In genomic region chr13:30429721-30430694, GRCh38 we compare ENCODE assay signal across 8 cellular contexts. TPM values are rescaled to one million over a fixed set of nuclear protein-coding genes. Genes with fewer than 3 reads are reported as not detected.
DNase-seq lines count a peak whose midpoint lies in the region; ATAC-seq and TF ChIP-seq lines count a peak whose summit lies in the region.

No MANE protein-coding gene starts in this region.

- H4K8ac ChIP-seq in mesenchymal stem cell (ENCODE audit: low read length), result no peak overlapping the region

- H3K23ac ChIP-seq in mesenchymal stem cell (ENCODE audit: low read length in 2 of 2), result no peak overlapping the region

- peak overlapping the region in 1 of 2 experiments; percentile 48 for H3K18ac ChIP-seq in mesenchymal stem cell (ENCODE audit: low read depth in 1 of 2, low read length in 2 of 2)

- no peaks in the 10 kb centered on the region for H3K27me3 ChIP-seq in CD4-positive, alpha-beta T cell (ENCODE audit: control insufficient read depth, insufficient read depth, low read length)
- no peaks in the 10 kb centered on the region for H3K27me3 ChIP-seq in mesenchymal stem cell (ENCODE audit: control insufficient read depth in 1 of 2, insufficient read depth in 1 of 2, low read length in 2 of 2)

- no peaks in the 10 kb centered on the region for H3K36me3 Mint-ChIP-seq in CD4-positive, alpha-beta T cell (ENCODE audit: low read depth)
- H3K36me3 Mint-ChIP-seq in activated T-helper 2 cell treated with anti-CD3 and anti-CD28 coated beads, Interferon-gamma antibody, Interleukin-2, Interleukin-4, amounts not matched to agents 10 μg/mL and 5 μg/mL and 100 μg/mL, durations not matched to agents 14 hours and 24 hours and 36 hours (ENCODE audit: low read depth), result no peaks in the 10 kb centered on the region

- H3K4me1 ChIP-seq in mesenchymal stem cell (ENCODE audit: control insufficient read depth, insufficient read depth, low read depth, low read length), result peaks cover 7% of the 10 kb centered on the region

- H3K27ac ChIP-seq in CD4-positive, alpha-beta T cell (ENCODE audit: low read depth, low read length), result no peak overlapping the region
- H3K27ac ChIP-seq in mesenchymal stem cell (ENCODE audit: low read length, poor library complexity, severe bottlenecking), result peak overlapping the region; percentile 87

- CTCF ChIA-PET in CD4-positive, alpha-beta T cell (lab: Charles Lee), result interaction anchor here (1.4 kb wide), 1 partner anchor 59 kb away, joined by 3 read pairs; no protein-coding TSS in a partner anchor

- H3K36me3 ChIP-seq in mesenchymal stem cell (ENCODE audit: control insufficient read depth in 1 of 2, insufficient read depth in 2 of 2, low read depth in 1 of 2, low read length in 2 of 2), result no peaks in the 10 kb centered on the region

- H4K91ac ChIP-seq in mesenchymal stem cell (ENCODE audit: low read length), result no peak overlapping the region

- peaks cover 8% of the 10 kb centered on the region for H3K4me1 Mint-ChIP-seq in CD4-positive, alpha-beta T cell (ENCODE audit: low read depth)
- H3K4me1 Mint-ChIP-seq in activated T-helper 2 cell treated with anti-CD3 and anti-CD28 coated beads, Interferon-gamma antibody, Interleukin-2, Interleukin-4, amounts not matched to agents 10 μg/mL and 5 μg/mL and 100 μg/mL, durations not matched to agents 14 hours and 24 hours and 36 hours (ENCODE audit: low read depth), result peaks cover 28% of the 10 kb centered on the region

- 13% methylated on average over 3 of the region's 6 CpGs for WGBS in mesenchymal stem cell

- no peaks in the 10 kb centered on the region for H3K9me3 Mint-ChIP-seq in CD4-positive, alpha-beta T cell
- H3K9me3 Mint-ChIP-seq in activated T-helper 2 cell treated with anti-CD3 and anti-CD28 coated beads, Interferon-gamma antibody, Interleukin-2, Interleukin-4, amounts not matched to agents 10 μg/mL and 5 μg/mL and 100 μg/mL, durations not matched to agents 14 hours and 24 hours and 36 hours, result no peaks in the 10 kb centered on the region

- peak overlapping the region in 1 of 2 experiments; percentile 26 for H3K4me3 ChIP-seq in mesenchymal stem cell (ENCODE audit: insufficient read depth in 1 of 2, low read depth in 1 of 2, low read length in 2 of 2)

- H2AK5ac ChIP-seq in mesenchymal stem cell (ENCODE audit: low read length, severe bottlenecking), result peak overlapping the region; percentile 87

- no peak overlapping the region for H3K14ac ChIP-seq in mesenchymal stem cell (ENCODE audit: low read length in 2 of 2)

- no peak for DNase-seq in CD4-positive, alpha-beta T cell
- no peak for DNase-seq in activated T-helper 2 cell treated with anti-CD3 and anti-CD28 coated beads, Interferon-gamma antibody, Interleukin-2, Interleukin-4, amounts not matched to agents 10 μg/mL and 5 μg/mL and 100 μg/mL, durations not matched to agents 14 hours and 24 hours and 36 hours (ENCODE audit: low spot score)
- DNase-seq in mesenchymal stem cell (peak; percentile 91), NCI-H748 (lab: John Stamatoyannopoulos, UW; ENCODE audit: unreplicated experiment) (no peak), putamen (ENCODE audit: low spot score) (no peak), iPS-NIHi7 (ENCODE audit: extremely low spot score) (no peak)

- no peak overlapping the region for H3K27ac Mint-ChIP-seq in CD4-positive, alpha-beta T cell
- H3K27ac Mint-ChIP-seq in activated T-helper 2 cell treated with anti-CD3 and anti-CD28 coated beads, Interferon-gamma antibody, Interleukin-2, Interleukin-4, amounts not matched to agents 10 μg/mL and 5 μg/mL and 100 μg/mL, durations not matched to agents 14 hours and 24 hours and 36 hours, result peak overlapping the region; percentile 89

- peak overlapping the region; percentile 37 for H2BK120ac ChIP-seq in mesenchymal stem cell (ENCODE audit: low read depth, low read length)

- H2BK12ac ChIP-seq in mesenchymal stem cell (ENCODE audit: low read length in 2 of 2), result no peak overlapping the region

- no peak overlapping the region for H2BK5ac ChIP-seq in mesenchymal stem cell (ENCODE audit: low read depth, low read length, poor library complexity, severe bottlenecking)

- POLR2A ChIA-PET in CD4-positive, alpha-beta T cell (lab: Charles Lee), result interaction anchor here (0.8 to 1.3 kb wide), 3 partner anchors 8 to 36 kb away, joined by 3 to 4 read pairs (median 3); partner anchors contain the start of genes HMGB1 and UBE2L5

- intact Hi-C loops in CD4-positive, alpha-beta T cell (cut with DNase I, micrococcal nuclease), result no loop called here
- intact Hi-C loops in activated T-helper 2 cell treated with anti-CD3 and anti-CD28 coated beads, Interferon-gamma antibody, Interleukin-2, Interleukin-4, amounts not matched to agents 10 μg/mL and 5 μg/mL and 100 μg/mL, durations not matched to agents 14 hours and 24 hours and 36 hours (cut with micrococcal nuclease), result loop anchor here (1.0 to 10.0 kb wide), 6 partner anchors 8 to 125 kb away; partner anchors contain the start of genes HMGB1, KATNAL1 and UBE2L5

- no peaks in the 10 kb centered on the region for H3K9me3 ChIP-seq in CD4-positive, alpha-beta T cell (ENCODE audit: control insufficient read depth, low read length)
- H3K9me3 ChIP-seq in mesenchymal stem cell (ENCODE audit: control insufficient read depth, low read length), result no peaks in the 10 kb centered on the region

- H3K27me3 Mint-ChIP-seq in CD4-positive, alpha-beta T cell, result no peaks in the 10 kb centered on the region
- H3K27me3 Mint-ChIP-seq in activated T-helper 2 cell treated with anti-CD3 and anti-CD28 coated beads, Interferon-gamma antibody, Interleukin-2, Interleukin-4, amounts not matched to agents 10 μg/mL and 5 μg/mL and 100 μg/mL, durations not matched to agents 14 hours and 24 hours and 36 hours (ENCODE audit: low read depth), result no peaks in the 10 kb centered on the region

- H2AFZ ChIP-seq in mesenchymal stem cell (ENCODE audit: low read depth, low read length), result no peak overlapping the region

- no peak overlapping the region for H3K4me3 Mint-ChIP-seq in CD4-positive, alpha-beta T cell
- H3K4me3 Mint-ChIP-seq in activated T-helper 2 cell treated with anti-CD3 and anti-CD28 coated beads, Interferon-gamma antibody, Interleukin-2, Interleukin-4, amounts not matched to agents 10 μg/mL and 5 μg/mL and 100 μg/mL, durations not matched to agents 14 hours and 24 hours and 36 hours (ENCODE audit: low read depth), result peak overlapping the region; percentile 59

- H3K79me1 ChIP-seq in mesenchymal stem cell (replicated peaks; ENCODE audit: low read length, poor library complexity, severe bottlenecking), result no peaks in the 10 kb centered on the region

- H3K4ac ChIP-seq in mesenchymal stem cell (ENCODE audit: low read depth in 1 of 2, low read length in 2 of 2), result peak overlapping the region in 1 of 2 experiments; percentile 58

- no peak for TF ChIP-seq CTCF in CD4-positive, alpha-beta T cell (IDR thresholded peaks at IDR 0.05)

- H3K9ac ChIP-seq in mesenchymal stem cell (ENCODE audit: low read length), result peak overlapping the region; percentile 69

- H3K4me2 ChIP-seq in mesenchymal stem cell (ENCODE audit: low read length, poor library complexity, severe bottlenecking), result peak overlapping the region; percentile 39

- no peak overlapping the region for H2BK15ac ChIP-seq in mesenchymal stem cell (ENCODE audit: low read depth, poor library complexity, severe bottlenecking)

- ATAC-seq in CD4-positive, alpha-beta T cell (ENCODE audit: poor library complexity), result peak; percentile 56
- ATAC-seq in GM19395 (IDR thresholded peaks at IDR 0.05; ENCODE audit: unreplicated experiment) (peak; percentile 71), HG03521 (IDR thresholded peaks at IDR 0.05; ENCODE audit: unreplicated experiment) (peak; percentile 45)

RNA-seq across cellular contexts. Expression of gene UBE2L5, which starts 7.7 kb away (rescaled TPM):
- under 1 TPM in 1 of 2 experiments, not detected in 1; 0.11 TPM for total RNA-seq in CD4-positive, alpha-beta T cell
- total RNA-seq in activated T-helper 2 cell treated with anti-CD3 and anti-CD28 coated beads, Interferon-gamma antibody, Interleukin-2, Interleukin-4, amounts not matched to agents 10 μg/mL and 5 μg/mL and 100 μg/mL, durations not matched to agents 14 hours and 24 hours and 36 hours, result not detected in 2 replicates
- 0.14 TPM for polyA plus RNA-seq in mesenchymal stem cell (2013, experiment 1 of 2)
- polyA plus RNA-seq in mesenchymal stem cell (2013, experiment 2 of 2), result 0.08 TPM

RNA-seq across cellular contexts. Expression of gene HMGB1, which starts 35.7 kb away (rescaled TPM):
- total RNA-seq in CD4-positive, alpha-beta T cell, result 100 to 1,000 TPM; 448 to 465 TPM
- total RNA-seq in activated T-helper 2 cell treated with anti-CD3 and anti-CD28 coated beads, Interferon-gamma antibody, Interleukin-2, Interleukin-4, amounts not matched to agents 10 μg/mL and 5 μg/mL and 100 μg/mL, durations not matched to agents 14 hours and 24 hours and 36 hours, result 594 and 603 TPM in 2 replicates
- 349 TPM for polyA plus RNA-seq in mesenchymal stem cell (2013, experiment 1 of 2)
- 353 TPM for polyA plus RNA-seq in mesenchymal stem cell (2013, experiment 2 of 2)
